In genomic region chr10:44258460-44259089, GRCh38 we compare ENCODE assay signal across 2 cellular contexts.
TF ChIP-seq lines count a peak whose summit lies in the region.

No MANE protein-coding gene starts in this region.

TF ChIP-seq in GM23338, 12 proteins besides CTCF, POLR2A, EP300 and RAD21 (continued from another document):
- TF ChIP-seq STAT1 (IDR thresholded peaks at IDR 0.05; ENCODE audit: unreplicated experiment) (no peak), ETS1 (IDR thresholded peaks at IDR 0.05) (no peak), ZNF462 (CRISPR knock-in tag; IDR thresholded peaks at IDR 0.05) (no peak), ZNF114 (CRISPR knock-in tag; IDR thresholded peaks at IDR 0.05) (no peak), CREB1 (CRISPR knock-in tag; IDR thresholded peaks at IDR 0.05; ENCODE audit: low read depth) (no peak), REST (IDR thresholded peaks at IDR 0.05; ENCODE audit: unreplicated experiment) (no peak), EZH2phosphoT487 (IDR thresholded peaks at IDR 0.05; ENCODE audit: unreplicated experiment) (no peak), EZH2 (IDR thresholded peaks at IDR 0.05; ENCODE audit: low read depth, unreplicated experiment) (no peak), ZNF331 (CRISPR knock-in tag; IDR thresholded peaks at IDR 0.05; ENCODE audit: low read depth) (no peak), NANOG (IDR thresholded peaks at IDR 0.05; ENCODE audit: borderline replicate concordance) (no peak), POLR2AphosphoS5 (IDR thresholded peaks at IDR 0.05; ENCODE audit: low read depth) (no peak)
TF ChIP-seq in GM23338: peak in this region for 0.

TF ChIP-seq in H1, 55 proteins besides CTCF, POLR2A, EP300 and RAD21 (continued from another document):
- TF ChIP-seq NANOG (IDR thresholded peaks at IDR 0.05; ENCODE audit: insufficient read depth, low read depth, low read length, poor library complexity, severe bottlenecking) (no peak), YY1 (IDR thresholded peaks at IDR 0.05; ENCODE audit: low read depth, low read length) (no peak), TAF1 (IDR thresholded peaks at IDR 0.05; ENCODE audit: low read depth, low read length) (no peak), ZNF274 (IDR thresholded peaks at IDR 0.05; ENCODE audit: borderline replicate concordance, extremely low read depth, low read length) (no peak)
TF ChIP-seq in H1: peak in this region for 0.
